ENCODE assay signal across 2 cellular contexts in the genomic region with DNA sequence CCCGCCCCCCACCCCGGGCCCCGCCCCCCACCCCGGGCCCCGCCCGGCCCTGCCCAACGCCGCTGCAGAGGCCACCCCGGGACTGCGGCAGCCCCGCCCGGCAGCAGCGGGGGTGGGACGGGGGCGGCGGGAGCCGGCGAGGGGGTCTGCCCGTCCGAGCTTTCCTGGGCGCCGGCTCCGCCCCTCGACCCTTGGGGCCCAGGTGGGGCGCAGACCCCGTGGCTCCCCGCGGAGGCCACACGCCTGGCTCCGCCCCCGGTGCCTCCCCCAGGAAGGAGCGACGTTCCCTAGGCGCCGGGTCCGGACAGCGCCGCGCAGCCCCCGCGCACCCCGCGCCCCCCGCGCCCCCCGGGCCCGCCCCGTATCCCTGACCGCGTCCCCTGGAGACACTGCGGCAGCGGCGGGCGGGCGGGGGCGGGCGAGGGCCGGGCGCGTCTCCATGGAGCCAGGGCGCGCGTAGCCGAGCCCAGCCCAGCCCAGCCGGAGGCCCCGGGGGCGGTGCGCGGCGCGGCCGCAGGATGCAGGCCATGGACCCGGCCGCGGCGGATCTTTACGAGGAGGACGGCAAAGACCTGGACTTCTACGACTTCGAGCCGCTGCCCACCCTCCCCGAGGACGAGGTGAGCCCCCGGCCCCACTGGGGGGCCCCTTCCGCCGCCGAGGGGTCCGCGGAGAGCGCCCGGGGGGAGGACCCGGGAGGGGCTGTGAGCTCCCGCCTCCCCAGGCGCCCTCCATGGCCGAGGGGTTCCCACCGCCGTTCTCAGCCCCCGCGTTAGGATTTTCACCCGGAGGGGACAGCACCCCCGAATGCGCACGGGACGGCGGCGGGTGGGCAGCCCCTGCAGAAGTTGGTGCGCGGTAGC.
TF ChIP-seq lines count a peak whose summit lies in the region.

A gene with protein sequence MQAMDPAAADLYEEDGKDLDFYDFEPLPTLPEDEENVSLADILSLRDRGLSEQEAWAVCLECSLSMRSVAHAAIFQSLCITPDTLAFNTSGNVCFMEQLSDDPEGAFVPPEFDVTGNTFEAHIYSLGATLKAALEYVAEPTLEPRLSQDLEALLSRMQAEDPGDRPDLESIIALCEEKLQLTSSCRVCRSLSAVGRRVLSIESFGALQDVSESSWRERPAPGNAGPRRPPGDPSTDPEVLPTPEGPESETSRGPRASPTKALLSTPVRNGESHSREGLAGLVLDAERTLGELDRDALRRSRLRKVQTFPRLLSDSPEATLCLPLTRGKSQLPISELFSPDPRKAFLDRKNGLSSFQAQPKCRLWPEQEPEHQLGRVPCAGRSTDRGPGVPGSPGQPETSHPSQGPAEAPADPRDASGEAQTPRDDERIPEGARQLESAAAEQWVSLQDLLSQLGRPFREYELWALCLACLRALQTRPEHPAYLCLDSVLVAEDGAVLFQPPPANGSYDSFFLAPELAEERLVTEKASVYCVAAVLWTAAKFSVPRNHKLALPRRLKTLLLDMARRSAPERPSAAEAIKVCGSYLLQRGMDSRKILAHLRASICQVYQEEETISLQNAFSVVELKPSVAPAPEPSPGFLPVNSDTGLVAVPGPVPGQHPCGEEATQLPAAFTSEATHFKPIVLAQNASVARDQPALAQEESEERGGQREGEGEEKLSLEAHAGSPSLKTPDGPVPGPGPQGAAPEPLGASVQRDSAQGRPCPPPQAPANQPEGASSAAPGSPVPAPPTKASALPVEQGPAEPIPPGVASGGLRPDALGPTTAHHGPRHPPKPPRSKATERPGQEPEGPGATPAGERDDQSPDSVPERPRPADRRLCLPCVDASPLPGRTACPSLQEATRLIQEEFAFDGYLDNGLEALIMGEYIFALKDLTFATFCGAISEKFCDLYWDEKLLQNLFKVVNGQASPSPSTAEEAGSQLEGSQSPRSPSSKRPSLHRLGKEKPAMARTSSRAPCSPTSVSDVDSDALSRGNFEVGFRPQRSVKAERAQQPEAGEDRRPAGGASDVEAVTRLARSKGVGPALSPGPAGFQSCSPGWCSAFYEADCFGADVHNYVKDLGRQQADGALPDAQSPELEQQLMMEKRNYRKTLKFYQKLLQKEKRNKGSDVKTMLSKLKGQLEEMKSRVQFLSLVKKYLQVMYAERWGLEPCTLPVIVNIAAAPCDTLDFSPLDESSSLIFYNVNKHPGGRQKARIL (N-terminal part only) (plus strand): TSS at position 270 of the 863 bp plus-strand sequence. CDS start 249 bp downstream, at position 519.

TF ChIP-seq in SK-N-SH, 30 proteins besides CTCF, POLR2A, EP300 and RAD21:
- TF ChIP-seq, protein P1, sequence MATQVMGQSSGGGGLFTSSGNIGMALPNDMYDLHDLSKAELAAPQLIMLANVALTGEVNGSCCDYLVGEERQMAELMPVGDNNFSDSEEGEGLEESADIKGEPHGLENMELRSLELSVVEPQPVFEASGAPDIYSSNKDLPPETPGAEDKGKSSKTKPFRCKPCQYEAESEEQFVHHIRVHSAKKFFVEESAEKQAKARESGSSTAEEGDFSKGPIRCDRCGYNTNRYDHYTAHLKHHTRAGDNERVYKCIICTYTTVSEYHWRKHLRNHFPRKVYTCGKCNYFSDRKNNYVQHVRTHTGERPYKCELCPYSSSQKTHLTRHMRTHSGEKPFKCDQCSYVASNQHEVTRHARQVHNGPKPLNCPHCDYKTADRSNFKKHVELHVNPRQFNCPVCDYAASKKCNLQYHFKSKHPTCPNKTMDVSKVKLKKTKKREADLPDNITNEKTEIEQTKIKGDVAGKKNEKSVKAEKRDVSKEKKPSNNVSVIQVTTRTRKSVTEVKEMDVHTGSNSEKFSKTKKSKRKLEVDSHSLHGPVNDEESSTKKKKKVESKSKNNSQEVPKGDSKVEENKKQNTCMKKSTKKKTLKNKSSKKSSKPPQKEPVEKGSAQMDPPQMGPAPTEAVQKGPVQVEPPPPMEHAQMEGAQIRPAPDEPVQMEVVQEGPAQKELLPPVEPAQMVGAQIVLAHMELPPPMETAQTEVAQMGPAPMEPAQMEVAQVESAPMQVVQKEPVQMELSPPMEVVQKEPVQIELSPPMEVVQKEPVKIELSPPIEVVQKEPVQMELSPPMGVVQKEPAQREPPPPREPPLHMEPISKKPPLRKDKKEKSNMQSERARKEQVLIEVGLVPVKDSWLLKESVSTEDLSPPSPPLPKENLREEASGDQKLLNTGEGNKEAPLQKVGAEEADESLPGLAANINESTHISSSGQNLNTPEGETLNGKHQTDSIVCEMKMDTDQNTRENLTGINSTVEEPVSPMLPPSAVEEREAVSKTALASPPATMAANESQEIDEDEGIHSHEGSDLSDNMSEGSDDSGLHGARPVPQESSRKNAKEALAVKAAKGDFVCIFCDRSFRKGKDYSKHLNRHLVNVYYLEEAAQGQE (IDR thresholded peaks at IDR 0.05; ENCODE audit: low read depth, low read length): no peak
- TF ChIP-seq FOSL2 (IDR thresholded peaks at IDR 0.05; ENCODE audit: borderline replicate concordance, low read depth): no peak
- no peak for TF ChIP-seq JUND (IDR thresholded peaks at IDR 0.05)
- TF ChIP-seq GATA2 (CRISPR knock-in tag; IDR thresholded peaks at IDR 0.05): no peak
- TF ChIP-seq, protein P2, sequence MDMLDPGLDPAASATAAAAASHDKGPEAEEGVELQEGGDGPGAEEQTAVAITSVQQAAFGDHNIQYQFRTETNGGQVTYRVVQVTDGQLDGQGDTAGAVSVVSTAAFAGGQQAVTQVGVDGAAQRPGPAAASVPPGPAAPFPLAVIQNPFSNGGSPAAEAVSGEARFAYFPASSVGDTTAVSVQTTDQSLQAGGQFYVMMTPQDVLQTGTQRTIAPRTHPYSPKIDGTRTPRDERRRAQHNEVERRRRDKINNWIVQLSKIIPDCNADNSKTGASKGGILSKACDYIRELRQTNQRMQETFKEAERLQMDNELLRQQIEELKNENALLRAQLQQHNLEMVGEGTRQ (IDR thresholded peaks at IDR 0.05; ENCODE audit: borderline replicate concordance, low read depth, low read length): no peak
- TF ChIP-seq TEAD4 (IDR thresholded peaks at IDR 0.05; ENCODE audit: borderline replicate concordance, insufficient read depth): no peak
- no peak for TF ChIP-seq MEF2A (IDR thresholded peaks at IDR 0.05; ENCODE audit: borderline replicate concordance, low read depth)
- no peak for TF ChIP-seq GABPA (IDR thresholded peaks at IDR 0.05; ENCODE audit: low read depth)
- TF ChIP-seq, protein P3, sequence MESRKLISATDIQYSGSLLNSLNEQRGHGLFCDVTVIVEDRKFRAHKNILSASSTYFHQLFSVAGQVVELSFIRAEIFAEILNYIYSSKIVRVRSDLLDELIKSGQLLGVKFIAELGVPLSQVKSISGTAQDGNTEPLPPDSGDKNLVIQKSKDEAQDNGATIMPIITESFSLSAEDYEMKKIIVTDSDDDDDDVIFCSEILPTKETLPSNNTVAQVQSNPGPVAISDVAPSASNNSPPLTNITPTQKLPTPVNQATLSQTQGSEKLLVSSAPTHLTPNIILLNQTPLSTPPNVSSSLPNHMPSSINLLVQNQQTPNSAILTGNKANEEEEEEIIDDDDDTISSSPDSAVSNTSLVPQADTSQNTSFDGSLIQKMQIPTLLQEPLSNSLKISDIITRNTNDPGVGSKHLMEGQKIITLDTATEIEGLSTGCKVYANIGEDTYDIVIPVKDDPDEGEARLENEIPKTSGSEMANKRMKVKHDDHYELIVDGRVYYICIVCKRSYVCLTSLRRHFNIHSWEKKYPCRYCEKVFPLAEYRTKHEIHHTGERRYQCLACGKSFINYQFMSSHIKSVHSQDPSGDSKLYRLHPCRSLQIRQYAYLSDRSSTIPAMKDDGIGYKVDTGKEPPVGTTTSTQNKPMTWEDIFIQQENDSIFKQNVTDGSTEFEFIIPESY (IDR thresholded peaks at IDR 0.05; ENCODE audit: borderline replicate concordance, low read depth): no peak
- TF ChIP-seq, protein P4, sequence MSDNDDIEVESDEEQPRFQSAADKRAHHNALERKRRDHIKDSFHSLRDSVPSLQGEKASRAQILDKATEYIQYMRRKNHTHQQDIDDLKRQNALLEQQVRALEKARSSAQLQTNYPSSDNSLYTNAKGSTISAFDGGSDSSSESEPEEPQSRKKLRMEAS (IDR thresholded peaks at IDR 0.05; ENCODE audit: low read depth): no peak

TF ChIP-seq in neural cell, 6 proteins besides CTCF, POLR2A, EP300 and RAD21 (continued from another document):
- TF ChIP-seq, protein P1 (IDR thresholded peaks at IDR 0.05; ENCODE audit: borderline replicate concordance): no peak
- TF ChIP-seq SMC3 (conservative IDR thresholded peaks at IDR 0.05; ENCODE audit: poor library complexity) (no peak), POLR2AphosphoS5 (IDR thresholded peaks at IDR 0.05) (no peak)
